ENCODE assay signal across 1 cellular context in genomic region chr11:16613401-16614381, GRCh38.
A peak's percentile ranks its signal among the peaks of the same experiment; 100 is the strongest.
TF ChIP-seq lines count a peak whose summit lies in the region.

No MANE protein-coding gene starts in this region.

TF ChIP-seq in HEK293, 187 proteins besides CTCF, POLR2A, EP300 and RAD21 (continued from another document and continues in another):
- TF ChIP-seq TSHZ1 (tag by site-specific recombination; IDR thresholded peaks at IDR 0.05; ENCODE audit: borderline replicate concordance) = no peak
- TF ChIP-seq ZNF529 (tag by site-specific recombination; IDR thresholded peaks at IDR 0.05; ENCODE audit: insufficient replicate concordance) = no peak
- 0 out of 2 replicates have a peak, but pooled peaks have one; percentile 22 for TF ChIP-seq ZNF324 (tag by site-specific recombination; IDR thresholded peaks at IDR 0.05)
- no peak for TF ChIP-seq IKZF3 (tag by site-specific recombination; IDR thresholded peaks at IDR 0.05)
- TF ChIP-seq ZNF791 (tag by site-specific recombination; IDR thresholded peaks at IDR 0.05) = no peak
- TF ChIP-seq ZNF2 (tag by site-specific recombination; IDR thresholded peaks at IDR 0.05) = peak; percentile 72
- TF ChIP-seq ZNF366 (tag by site-specific recombination; conservative IDR thresholded peaks at IDR 0.05) = no peak
- no peak for TF ChIP-seq BCL11A (tag by site-specific recombination; IDR thresholded peaks at IDR 0.05; ENCODE audit: low read depth)
- no peak for TF ChIP-seq ZNF157 (tag by site-specific recombination; IDR thresholded peaks at IDR 0.05)
- TF ChIP-seq ZNF18 (tag by site-specific recombination; IDR thresholded peaks at IDR 0.05) = no peak; the same call in 1 of the 2 replicates
- TF ChIP-seq HIC1 (tag by site-specific recombination; IDR thresholded peaks at IDR 0.05) = no peak
- no peak for TF ChIP-seq ZNF510 (tag by site-specific recombination; IDR thresholded peaks at IDR 0.05; ENCODE audit: insufficient replicate concordance)
- TF ChIP-seq ZNF707 (tag by site-specific recombination; IDR thresholded peaks at IDR 0.05) = no peak
- TF ChIP-seq ZNF747 (tag by site-specific recombination; IDR thresholded peaks at IDR 0.05) = no peak
- TF ChIP-seq ZBTB21 (tag by site-specific recombination; IDR thresholded peaks at IDR 0.05) = no peak
- TF ChIP-seq GLIS1 (tag by site-specific recombination; IDR thresholded peaks at IDR 0.05) = peak; percentile 53; the same call in 1 of the 2 replicates
- TF ChIP-seq ZNF398 (tag by site-specific recombination; IDR thresholded peaks at IDR 0.05) = no peak
- peak; percentile 25; the same call in 1 of the 2 replicates for TF ChIP-seq ZNF777 (tag by site-specific recombination; IDR thresholded peaks at IDR 0.05; ENCODE audit: borderline replicate concordance)
- TF ChIP-seq ZNF776 (tag by site-specific recombination; IDR thresholded peaks at IDR 0.05; ENCODE audit: borderline replicate concordance) = no peak
- TF ChIP-seq SP7 (tag by site-specific recombination; IDR thresholded peaks at IDR 0.05) = peak; percentile 23; the same call in 1 of the 2 replicates
- TF ChIP-seq ZIC2 (tag by site-specific recombination; IDR thresholded peaks at IDR 0.05) = peak; percentile 72
- TF ChIP-seq ZNF214 (tag by site-specific recombination; IDR thresholded peaks at IDR 0.05; ENCODE audit: borderline replicate concordance) = no peak
- 0 out of 2 replicates have a peak, but pooled peaks have one; percentile 26 for TF ChIP-seq ZNF501 (tag by site-specific recombination; IDR thresholded peaks at IDR 0.05)
- TF ChIP-seq ZBTB17 (tag by site-specific recombination; IDR thresholded peaks at IDR 0.05) = peak; percentile 86
- TF ChIP-seq ZNF768 (tag by site-specific recombination; IDR thresholded peaks at IDR 0.05) = no peak
- no peak for TF ChIP-seq ZBTB6 (tag by site-specific recombination; IDR thresholded peaks at IDR 0.05)
- TF ChIP-seq ZNF202 (tag by site-specific recombination; IDR thresholded peaks at IDR 0.05; ENCODE audit: borderline replicate concordance) = no peak
- no peak for TF ChIP-seq PRDM4 (tag by site-specific recombination; IDR thresholded peaks at IDR 0.05)
- no peak for TF ChIP-seq ZNF19 (tag by site-specific recombination; IDR thresholded peaks at IDR 0.05; ENCODE audit: low read depth)
- TF ChIP-seq ZNF404 (tag by site-specific recombination; IDR thresholded peaks at IDR 0.05) = no peak
- no peak for TF ChIP-seq ZNF433 (tag by site-specific recombination; IDR thresholded peaks at IDR 0.05; ENCODE audit: low read depth)
- TF ChIP-seq ZXDB (tag by site-specific recombination; IDR thresholded peaks at IDR 0.05) = 0 out of 2 replicates have a peak, but pooled peaks have one; percentile 22
- TF ChIP-seq ZBTB8A (tag by site-specific recombination; IDR thresholded peaks at IDR 0.05) = peak; percentile 83
- peak; percentile 62; the same call in 1 of the 2 replicates for TF ChIP-seq TRIM28 (IDR thresholded peaks at IDR 0.05; ENCODE audit: borderline replicate concordance, low read length)
- TF ChIP-seq PRDM10 (tag by site-specific recombination; IDR thresholded peaks at IDR 0.05) = 0 out of 2 replicates have a peak, but pooled peaks have one; percentile 3
- TF ChIP-seq ZSCAN4 (tag by site-specific recombination; IDR thresholded peaks at IDR 0.05) = peak; percentile 57; the same call in 1 of the 2 replicates
- no peak for TF ChIP-seq BCL11B (tag by site-specific recombination; IDR thresholded peaks at IDR 0.05; ENCODE audit: low read depth)
- peak; percentile 4; the same call in 1 of the 2 replicates for TF ChIP-seq PBX3 (CRISPR knock-in tag; IDR thresholded peaks at IDR 0.05)
- no peak for TF ChIP-seq ZNF112 (tag by site-specific recombination; IDR thresholded peaks at IDR 0.05)
